ENCODE assay signal across 1 cellular context in the genomic region with DNA sequence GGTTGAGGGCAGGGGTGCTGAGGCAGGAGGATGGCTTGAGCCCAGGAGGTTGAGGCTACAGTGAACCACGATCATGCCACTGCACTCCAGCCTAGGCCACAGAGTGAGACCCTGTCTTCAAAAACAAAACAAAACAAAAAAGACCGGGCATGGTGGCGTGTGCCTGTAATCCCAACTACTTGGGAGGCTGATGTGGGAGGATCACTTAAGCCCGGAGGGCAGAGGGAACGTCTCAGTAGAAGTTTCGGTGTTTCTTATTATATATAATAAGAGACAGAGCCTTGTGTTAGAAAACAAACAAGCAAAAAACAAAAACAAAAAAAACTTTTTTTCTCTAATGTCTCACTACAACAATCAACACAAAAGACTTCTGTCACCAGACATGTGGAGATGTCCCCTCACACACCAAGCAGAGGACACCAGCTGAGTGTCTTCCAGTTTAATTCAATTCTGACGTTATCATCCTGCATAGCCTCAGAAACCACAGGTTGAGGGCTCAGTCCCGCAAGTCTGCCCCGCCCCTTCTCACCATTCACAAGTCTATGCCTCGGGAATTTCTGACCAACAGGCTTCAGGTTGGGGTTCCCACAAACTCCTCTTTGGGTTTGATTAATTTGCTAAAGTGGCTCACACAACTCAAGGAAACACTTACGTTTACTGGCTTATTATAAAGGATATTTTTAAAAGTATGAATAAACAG.
TF ChIP-seq lines count a peak whose summit lies in the region.

No MANE protein-coding gene starts in this region.

TF ChIP-seq in HepG2, 621 proteins besides CTCF, POLR2A, EP300 and RAD21:
- TF ChIP-seq GABPB1 (CRISPR knock-in tag; IDR thresholded peaks at IDR 0.05) (no peak), PAX8 (CRISPR knock-in tag; IDR thresholded peaks at IDR 0.05; ENCODE audit: borderline replicate concordance) (no peak), KDM4B (CRISPR knock-in tag; IDR thresholded peaks at IDR 0.05) (no peak), ZNF782 (CRISPR knock-in tag; IDR thresholded peaks at IDR 0.05; ENCODE audit: borderline replicate concordance) (no peak), JARID2 (CRISPR knock-in tag; IDR thresholded peaks at IDR 0.05; ENCODE audit: insufficient replicate concordance) (no peak), HMGA1 (CRISPR knock-in tag; conservative IDR thresholded peaks at IDR 0.05) (no peak), ZNF256 (CRISPR knock-in tag; conservative IDR thresholded peaks at IDR 0.05) (no peak), ZNF781 (CRISPR knock-in tag; IDR thresholded peaks at IDR 0.05; ENCODE audit: borderline replicate concordance, not compliant biosample characterization) (no peak)
- TF ChIP-seq, protein P1, sequence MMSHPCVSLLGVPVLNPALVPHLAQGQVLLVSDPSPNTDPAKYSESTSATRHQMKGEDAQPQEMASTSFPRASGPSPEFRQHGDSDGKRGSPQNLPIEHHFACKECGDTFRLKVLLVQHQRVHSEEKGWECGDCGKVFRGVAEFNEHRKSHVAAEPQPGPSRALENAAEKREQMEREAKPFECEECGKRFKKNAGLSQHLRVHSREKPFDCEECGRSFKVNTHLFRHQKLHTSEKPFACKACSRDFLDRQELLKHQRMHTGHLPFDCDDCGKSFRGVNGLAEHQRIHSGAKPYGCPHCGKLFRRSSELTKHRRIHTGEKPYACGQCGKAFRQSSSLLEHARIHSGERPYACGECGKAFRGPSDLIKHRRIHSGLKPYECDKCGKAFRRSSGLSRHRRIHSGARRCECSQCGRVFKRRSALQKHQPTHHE (CRISPR knock-in tag; IDR thresholded peaks at IDR 0.05; ENCODE audit: borderline replicate concordance), result no peak
